Comparison of ENCODE assay signal across 8 cellular contexts in genomic region chr18:2541925-2542563, GRCh38. TPM values are rescaled to one million over a fixed set of nuclear protein-coding genes. Genes with fewer than 3 reads are reported as not detected.
DNase-seq lines count a peak whose midpoint lies in the region; ATAC-seq and TF ChIP-seq lines count a peak whose summit lies in the region.
"Not testable (repeated sequence)": the region's sequence is repeated elsewhere in the genome, so short reads cannot be mapped to it uniquely, and the experiment has no call there.

No MANE protein-coding gene starts in this region.

- H3K27ac Mint-ChIP-seq in immature natural killer cell: peak overlapping the region in 1 of 6 donors; percentile 26

- DNase-seq in NB4 (ENCODE audit: low read depth): peak; percentile 43
- peak; percentile 79 for DNase-seq in RKO (ENCODE audit: low spot score)
- DNase-seq in cerebellar cortex (ENCODE audit: low spot score): peak; percentile 29
- peak; percentile 9 to 32 (median 24) for DNase-seq in immature natural killer cell
- DNase-seq in putamen (ENCODE audit: low spot score): peak; percentile 3

- not testable (repeated sequence) for TF ChIP-seq POLR2A in NB4 (IDR thresholded peaks at IDR 0.05; ENCODE audit: extremely low read depth, insufficient read length)

- H3K27ac ChIP-seq in C4-2B: not testable (repeated sequence)

- peak overlapping the region in 1 of 5 donors; percentile 27 for H3K4me3 Mint-ChIP-seq in immature natural killer cell

- peaks cover 6 to 25% (median 8%) of the 10 kb centered on the region in 3 donors for H3K36me3 Mint-ChIP-seq in immature natural killer cell

- H3K4me3 ChIP-seq in NB4 (ENCODE audit: low read depth, low read length): not testable (repeated sequence)

- not testable (repeated sequence) for H3K27me3 Mint-ChIP-seq in immature natural killer cell (ENCODE audit: low read depth in 3 of 3)

- not testable (repeated sequence) for H3K9me3 Mint-ChIP-seq in immature natural killer cell

- ATAC-seq in GM18519 (IDR thresholded peaks at IDR 0.05; ENCODE audit: low FRiP score, unreplicated experiment) (peak; percentile 80), HG02885 (IDR thresholded peaks at IDR 0.05; ENCODE audit: poor library complexity, unreplicated experiment) (peak; percentile 88)

- TF ChIP-seq CTCF in C4-2B (conservative IDR thresholded peaks at IDR 0.05) (peak; percentile 82), NB4 (IDR thresholded peaks at IDR 0.05; ENCODE audit: low read depth, low read length) (peak; percentile 28)

- not testable (repeated sequence) for H3K4me1 Mint-ChIP-seq in immature natural killer cell

RNA-seq across cellular contexts. Expression of gene METTL4, which starts 29.3 kb away (rescaled TPM):
- 10 to 100 TPM in 1 of 3 donors, 1 to 10 TPM in 2; 6.0 to 12.0 (median 6.8) TPM for polyA plus RNA-seq in immature natural killer cell

RNA-seq across cellular contexts. Expression of gene NDC80, which starts 29.3 kb away (rescaled TPM):
- 1 to 10 TPM; 1.6 to 2.7 (median 2.6) TPM for polyA plus RNA-seq in immature natural killer cell

Comparison
In these comparisons a context has a peak if more than half of its experiments do, and no peak if none do; other contexts are left out.
1. DNase-seq: peak in every context shown above with its lines; median percentile 79 in RKO; 43 in NB4; 29 in cerebellar cortex; 24 in immature natural killer cell; 3 in putamen.